8 cellular contexts compared by ENCODE assay signal in the genomic region with DNA sequence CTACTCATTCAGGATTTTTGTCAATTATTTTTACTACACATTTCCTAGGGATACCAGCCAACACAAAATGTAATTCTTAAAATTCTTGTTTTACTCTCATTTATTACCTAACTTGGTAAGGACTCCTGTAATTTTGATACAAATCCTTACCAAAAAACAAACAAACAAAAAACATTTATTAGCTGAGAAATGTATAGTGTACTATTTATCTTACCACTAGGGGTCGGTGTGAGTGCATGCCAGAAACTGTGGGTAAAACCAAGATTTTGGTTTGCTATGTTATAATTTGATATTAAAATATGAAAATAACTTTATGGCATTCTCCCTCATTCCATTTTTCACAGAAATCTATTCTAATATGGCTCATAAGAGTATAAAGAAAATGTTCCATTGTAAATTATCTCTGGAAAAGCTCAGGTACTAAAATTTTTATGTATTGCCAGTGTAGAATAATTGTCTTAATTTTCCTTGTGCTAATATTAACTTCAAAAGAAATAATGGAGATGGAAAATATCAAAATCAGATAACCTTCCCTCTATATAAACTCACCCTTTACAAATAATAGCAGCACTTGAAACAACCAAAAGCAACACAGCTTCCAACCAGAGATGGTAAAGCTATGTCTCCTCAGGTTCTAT.
DNase-seq lines count a peak whose midpoint lies in the region; ATAC-seq, FAIRE-seq and TF ChIP-seq lines count a peak whose summit lies in the region.

No MANE protein-coding gene starts in this region.

- no peak overlapping the region for H3K9ac ChIP-seq in astrocyte (ENCODE audit: low read length)
- H3K9ac ChIP-seq in mesenchymal stem cell (ENCODE audit: low read length), result no peak overlapping the region

- H4K8ac ChIP-seq in mesenchymal stem cell (ENCODE audit: low read length), result no peak overlapping the region

- no peak overlapping the region for H2BK5ac ChIP-seq in mesenchymal stem cell (ENCODE audit: low read depth, low read length, poor library complexity, severe bottlenecking)

- TF ChIP-seq CTCF in astrocyte (IDR thresholded peaks at IDR 0.05; ENCODE audit: insufficient read depth, low read depth, low read length) (peak; percentile 82), uterus (IDR thresholded peaks at IDR 0.05) (peak in 2 of 4 experiments; percentile 20 to 46)

- H2BK120ac ChIP-seq in mesenchymal stem cell (ENCODE audit: low read depth, low read length), result no peak overlapping the region

- H3K27ac Mint-ChIP-seq in astrocyte (ENCODE audit: unreplicated experiment), result no peak overlapping the region

- H3K4me1 ChIP-seq in astrocyte (ENCODE audit: insufficient read depth, low read length) (no peaks in the 10 kb centered on the region), mesenchymal stem cell (ENCODE audit: control insufficient read depth, insufficient read depth, low read depth, low read length) (no peaks in the 10 kb centered on the region), uterus (no peaks in the 10 kb centered on the region)

- no peaks in the 10 kb centered on the region for H4K20me1 ChIP-seq in astrocyte (ENCODE audit: insufficient read depth, low read length)

- no peak overlapping the region for H4K91ac ChIP-seq in mesenchymal stem cell (ENCODE audit: low read length)

- no peak overlapping the region for H3K4me2 ChIP-seq in astrocyte (ENCODE audit: low read length)
- no peak overlapping the region for H3K4me2 ChIP-seq in mesenchymal stem cell (ENCODE audit: low read length, poor library complexity, severe bottlenecking)

- intact Hi-C loops in uterus (cut with DNase I; ENCODE audit: low total_unique reads), result no loop called here

- H2AFZ ChIP-seq in astrocyte (ENCODE audit: low read depth, low read length) (no peak overlapping the region), mesenchymal stem cell (ENCODE audit: low read depth, low read length) (no peak overlapping the region)

- no peak overlapping the region for H3K4ac ChIP-seq in mesenchymal stem cell (ENCODE audit: low read depth in 1 of 2, low read length in 2 of 2)

- no peaks in the 10 kb centered on the region for H3K9me3 ChIP-seq in astrocyte (ENCODE audit: insufficient read depth, low read depth, low read length)
- no peaks in the 10 kb centered on the region for H3K9me3 ChIP-seq in mesenchymal stem cell (ENCODE audit: control insufficient read depth, low read length)
- no peaks in the 10 kb centered on the region for H3K9me3 ChIP-seq in uterus

- no peak overlapping the region for H3K4me3 Mint-ChIP-seq in astrocyte (ENCODE audit: unreplicated experiment)

- H3K27ac ChIP-seq in astrocyte (ENCODE audit: low read depth, low read length), result no peak overlapping the region
- no peak overlapping the region for H3K27ac ChIP-seq in mesenchymal stem cell (ENCODE audit: low read length, poor library complexity, severe bottlenecking)
- no peak overlapping the region for H3K27ac ChIP-seq in uterus

- H3K36me3 ChIP-seq in astrocyte (ENCODE audit: insufficient read depth, low read length) (no peaks in the 10 kb centered on the region), mesenchymal stem cell (ENCODE audit: control insufficient read depth in 1 of 2, insufficient read depth in 2 of 2, low read depth in 1 of 2, low read length in 2 of 2) (no peaks in the 10 kb centered on the region), uterus (no peaks in the 10 kb centered on the region)

- H3K27me3 ChIP-seq in astrocyte (ENCODE audit: insufficient read depth, low read length) (no peaks in the 10 kb centered on the region), mesenchymal stem cell (ENCODE audit: control insufficient read depth in 1 of 2, insufficient read depth in 1 of 2, low read length in 2 of 2) (no peaks in the 10 kb centered on the region), uterus (no peaks in the 10 kb centered on the region)

- WGBS in mesenchymal stem cell, result no CpG with 5 or more reads among the region's 1 CpG

- no peaks in the 10 kb centered on the region for H3K36me3 Mint-ChIP-seq in astrocyte (ENCODE audit: low read depth, unreplicated experiment)

- H3K14ac ChIP-seq in mesenchymal stem cell (ENCODE audit: low read length in 2 of 2), result no peak overlapping the region

- no peaks in the 10 kb centered on the region for H3K79me2 ChIP-seq in astrocyte (ENCODE audit: insufficient read depth, low read length)

- H2BK12ac ChIP-seq in mesenchymal stem cell (ENCODE audit: low read length in 2 of 2), result no peak overlapping the region

- no peak overlapping the region for H2BK15ac ChIP-seq in mesenchymal stem cell (ENCODE audit: low read depth, poor library complexity, severe bottlenecking)

- no peak overlapping the region for H2AK5ac ChIP-seq in mesenchymal stem cell (ENCODE audit: low read length, severe bottlenecking)

- FAIRE-seq in G401.6 (lab: Jason Lieb, UNC) (peak; percentile 89), astrocyte (lab: Jason Lieb, UNC) (no peak), HTR-8/SVneo (lab: Jason Lieb, UNC) (no peak)

- no peak overlapping the region for H3K4me3 ChIP-seq in astrocyte (ENCODE audit: insufficient read depth, low read depth, low read length)
- H3K4me3 ChIP-seq in mesenchymal stem cell (ENCODE audit: insufficient read depth in 1 of 2, low read depth in 1 of 2, low read length in 2 of 2), result no peak overlapping the region
- H3K4me3 ChIP-seq in uterus, result no peak overlapping the region

- no peak for TF ChIP-seq POLR2A in uterus (IDR thresholded peaks at IDR 0.05)

- no peak overlapping the region for H3K18ac ChIP-seq in mesenchymal stem cell (ENCODE audit: low read depth in 1 of 2, low read length in 2 of 2)

- no peaks in the 10 kb centered on the region for H3K27me3 Mint-ChIP-seq in astrocyte (ENCODE audit: low read depth, unreplicated experiment)

- no peak overlapping the region for H3K23ac ChIP-seq in mesenchymal stem cell (ENCODE audit: low read length in 2 of 2)

- ATAC-seq in HG02884 (IDR thresholded peaks at IDR 0.05; ENCODE audit: unreplicated experiment), result peak; percentile 76

- DNase-seq in astrocyte (ENCODE audit: low read depth) (no peak), mesenchymal stem cell (peak; percentile 9), HTR-8/SVneo (ENCODE audit: insufficient read length, low spot score) (no peak), cerebellum (ENCODE audit: low spot score) (no peak), uterus (no peak), DMS153 treated with DMSO at 0.1 percent for 48 hours (lab: John Stamatoyannopoulos, UW; ENCODE audit: unreplicated experiment) (no peak)

- H3K4me1 Mint-ChIP-seq in astrocyte (ENCODE audit: low read depth, unreplicated experiment), result no peaks in the 10 kb centered on the region

- H3K9me3 Mint-ChIP-seq in astrocyte (ENCODE audit: unreplicated experiment), result no peaks in the 10 kb centered on the region

- H3K79me1 ChIP-seq in mesenchymal stem cell (replicated peaks; ENCODE audit: low read length, poor library complexity, severe bottlenecking), result no peaks in the 10 kb centered on the region
